ENCODE assay signal across 16 cellular contexts in the genomic region with DNA sequence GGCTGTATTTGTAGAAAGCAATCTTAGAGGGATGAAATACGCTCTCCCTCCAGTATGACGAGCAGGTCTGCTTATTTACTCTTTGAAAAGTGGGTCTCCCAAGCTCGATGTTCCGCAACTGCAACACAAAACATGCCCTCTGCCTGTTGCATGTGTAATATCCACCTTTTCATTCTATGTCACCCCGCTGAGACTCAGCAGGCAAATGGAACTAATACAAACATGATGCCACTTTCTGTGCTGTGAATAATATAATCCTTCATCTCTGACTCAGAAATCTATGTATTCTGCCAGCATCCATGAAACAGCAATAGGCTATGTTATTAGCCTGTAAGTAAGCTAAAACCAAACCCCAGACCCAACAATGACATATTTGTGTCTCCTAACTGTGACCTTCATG.
"Had no signal": no experiment of that assay in that cellular context is flagged by ENCODE, and none has a peak within 500 bp of the region (broad histone marks: within the 10 kb centered on the region; RNA-seq: fewer than 3 reads in every experiment).

No MANE protein-coding gene starts in this region.

- ATAC-seq: activated CD8-positive, alpha-beta T cell treated with anti-CD3 and anti-CD28 coated beads for 36 hours; lower lobe of right lung; stimulated activated memory B cell treated with anti-CD40 and anti-IgM and Interleukin-4, amounts not matched to agents 10 μg/mL and 1 μg/mL and 100 μg/mL, for 72 hours had no signal

- H3K36me3 ChIP-seq: ascending aorta, lower lobe of right lung, sigmoid colon, spleen, thoracic aorta, upper lobe of left lung had no signal

- H3K27me3 ChIP-seq: ascending aorta, sigmoid colon, spleen, upper lobe of left lung had no signal

- H3K9me3 ChIP-seq: ascending aorta, lower lobe of right lung, sigmoid colon, spleen, thoracic aorta, upper lobe of left lung had no signal

- H3K27ac ChIP-seq: ascending aorta, lower lobe of right lung, sigmoid colon, spleen, thoracic aorta, upper lobe of left lung had no signal

- DNase-seq: activated CD4-positive, alpha-beta T cell treated with anti-CD3 and anti-CD28 coated beads, Interleukin-2, amount 10 ng/mL, durations not matched to agents 24 days and 14 days; activated CD8-positive, alpha-beta T cell treated with anti-CD3 and anti-CD28 coated beads for 36 hours; activated naive CD4-positive, alpha-beta T cell treated with anti-CD3 and anti-CD28 coated beads, Interleukin-2, amount 50 U/mL, for 16 hours; activated T-cell treated with anti-CD3 and anti-CD28 coated beads, Interleukin-2, amount 50 U/mL, for 1 hour; dermis blood vessel endothelial cell; effector memory CD4-positive, alpha-beta T cell; hypothalamus; lower lobe of right lung; nucleus accumbens; sigmoid colon; spleen; stimulated activated CD4-positive, alpha-beta T cell treated with anti-CD3 and anti-CD28 coated beads, Interleukin-4, amount 100 ng/mL, for 4 hours; upper lobe of left lung had no signal

- H3K4me3 ChIP-seq: ascending aorta, lower lobe of right lung, sigmoid colon, spleen, thoracic aorta, upper lobe of left lung had no signal

- H3K4me1 ChIP-seq: ascending aorta, lower lobe of right lung, sigmoid colon, spleen, upper lobe of left lung had no signal
